ENCODE assay signal across 15 cellular contexts in the genomic region with DNA sequence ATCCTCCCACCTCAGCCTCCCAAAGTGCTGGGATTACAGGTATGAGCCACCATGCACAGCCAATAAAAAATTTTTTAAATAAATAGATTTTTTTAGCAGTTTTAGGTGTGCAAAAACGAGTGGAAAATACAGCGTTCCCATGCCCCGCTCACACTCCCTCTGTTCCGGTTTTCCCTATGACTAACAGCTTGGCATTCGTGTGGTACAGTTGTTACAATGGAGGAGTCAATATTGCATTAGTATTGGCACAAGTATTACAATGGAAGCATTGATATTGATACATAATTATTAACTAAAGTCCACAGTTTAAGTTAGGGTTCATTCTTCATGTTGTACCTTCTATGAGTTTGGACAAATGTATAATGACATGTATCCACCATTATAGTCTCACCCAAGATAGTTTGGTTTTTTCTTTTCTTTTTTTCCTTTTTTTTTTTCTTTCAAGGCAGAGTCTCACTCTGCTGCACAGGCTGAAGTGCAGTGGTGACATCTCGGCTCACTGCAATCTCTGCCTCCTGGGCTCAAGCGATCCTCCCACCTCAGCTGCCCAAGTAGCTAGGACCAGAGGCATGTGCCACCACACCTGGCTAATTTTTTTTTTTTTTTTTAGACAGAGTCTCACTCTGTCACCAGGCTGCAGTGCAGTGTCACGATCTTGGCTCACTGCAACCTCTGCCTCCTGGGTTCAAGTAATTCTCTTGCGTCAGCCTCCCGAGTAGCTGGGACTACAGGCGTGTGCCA.
"Had no signal": no experiment of that assay in that cellular context is flagged by ENCODE, and none has a peak within 500 bp of the region (broad histone marks: within the 10 kb centered on the region; RNA-seq: fewer than 3 reads in every experiment).

No MANE protein-coding gene starts in this region.

- H3K27me3 ChIP-seq: cardiac muscle cell had no signal

- H3K36me3 Mint-ChIP-seq: activated CD8-positive, alpha-beta memory T cell treated with anti-CD3 and anti-CD28 coated beads, Interleukin-2, amount 10 ng/mL, durations not matched to agents 7 days and 5 days; stimulated activated effector memory CD8-positive, alpha-beta T cell treated with anti-CD3 and anti-CD28 coated beads, Interleukin-12 subunit alpha, Interleukin-12 subunit beta, amount 100 ng/mL, for 72 hours had no signal

- H3K9me3 Mint-ChIP-seq: activated T-cell treated with anti-CD3 and anti-CD28 coated beads, Interleukin-2, amount 50 U/mL, for 24 hours; neural crest cell; stimulated activated effector memory CD8-positive, alpha-beta T cell treated with anti-CD3 and anti-CD28 coated beads, Interleukin-12 subunit alpha, Interleukin-12 subunit beta, amount 100 ng/mL, for 72 hours; T-helper 1 cell treated with Interleukin-12 subunit alpha and Interleukin-12 subunit beta and Interleukin-4 antibody, amounts not matched to agents 30 μg/mL and 1 μg/mL, for 36 hours had no signal

- H3K27ac ChIP-seq: cardiac muscle cell, foreskin keratinocyte, parathyroid adenoma had no signal

- H3K27ac Mint-ChIP-seq: activated CD8-positive, alpha-beta memory T cell treated with anti-CD3 and anti-CD28 coated beads, Interleukin-2, amount 10 ng/mL, durations not matched to agents 7 days and 5 days; stimulated activated effector memory CD8-positive, alpha-beta T cell treated with anti-CD3 and anti-CD28 coated beads, Interleukin-12 subunit alpha, Interleukin-12 subunit beta, amount 100 ng/mL, for 72 hours; T-helper 1 cell treated with Interleukin-12 subunit alpha and Interleukin-12 subunit beta and Interleukin-4 antibody, amounts not matched to agents 30 μg/mL and 1 μg/mL, for 36 hours had no signal

- H3K4me3 Mint-ChIP-seq: activated T-cell treated with anti-CD3 and anti-CD28 coated beads, Interleukin-2, amount 50 U/mL, for 24 hours; neural crest cell had no signal

- ATAC-seq: foreskin keratinocyte, left ventricle myocardium superior had no signal

- DNase-seq: activated CD4-positive, alpha-beta T cell treated with anti-CD3 and anti-CD28 coated beads, Interleukin-2, amount 50 U/mL, for 4 hours; activated CD4-positive, CD25-positive, alpha-beta regulatory T cell treated with anti-CD3 and anti-CD28 coated beads, Interleukin-2, amount 50 U/mL, for 72 hours; activated CD8-positive, alpha-beta memory T cell treated with anti-CD3 and anti-CD28 coated beads, Interleukin-2, amount 10 ng/mL, durations not matched to agents 7 days and 5 days; activated T-cell treated with anti-CD3 and anti-CD28 coated beads, Interleukin-2, amount 50 U/mL, for 24 hours; foreskin keratinocyte; left ventricle myocardium superior; retina; SK-N-SH; substantia nigra; trophoblast cell had no signal

- H3K4me3 ChIP-seq: cardiac muscle cell had no signal

- H3K36me3 ChIP-seq: cardiac muscle cell had no signal

- H3K4me1 ChIP-seq: foreskin keratinocyte, parathyroid adenoma had no signal

- H3K9me3 ChIP-seq: SK-N-SH had no signal
